In the genomic region with DNA sequence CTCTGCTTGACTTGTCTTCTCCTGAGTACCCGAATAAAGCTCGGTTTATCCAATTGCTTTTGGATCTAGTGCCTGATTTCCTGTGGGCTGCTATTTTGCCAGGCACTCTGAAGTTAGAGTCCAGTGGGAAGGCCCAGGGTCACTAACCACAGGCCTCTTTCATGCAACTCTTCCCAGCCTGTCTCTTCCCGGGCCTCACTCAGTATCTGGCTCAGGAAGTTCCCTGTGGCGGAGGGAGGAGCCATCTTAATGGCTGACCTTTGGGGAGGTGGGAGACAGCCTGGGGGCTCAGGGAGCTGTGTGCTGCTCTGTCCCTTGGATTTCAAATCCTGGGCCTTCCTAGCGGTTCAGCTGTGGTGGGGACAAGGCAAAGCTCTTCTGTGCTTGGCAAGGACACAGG, we compare ENCODE assay signal across 31 cellular contexts.
"Had no signal": no experiment of that assay in that cellular context is flagged by ENCODE, and none has a peak within 500 bp of the region (broad histone marks: within the 10 kb centered on the region; RNA-seq: fewer than 3 reads in every experiment).

No MANE protein-coding gene starts in this region.

- H3K27me3 ChIP-seq: brain microvascular endothelial cell had no signal

- H3K9me3 Mint-ChIP-seq: activated CD4-positive, alpha-beta T cell treated with anti-CD3 and anti-CD28 coated beads, Interleukin-2, amount 10 ng/mL, durations not matched to agents 7 days and 5 days; activated naive CD8-positive, alpha-beta T cell treated with anti-CD3 and anti-CD28 coated beads for 36 hours; activated T-cell treated with anti-CD3 and anti-CD28 coated beads, Interleukin-2, amount 50 U/mL, for 72 hours; activated T-helper 17 cell treated with anti-CD3 and anti-CD28 coated beads, Interleukin-2, amount 50 U/mL, for 72 hours had no signal

- DNase-seq: activated CD4-positive, alpha-beta T cell treated with anti-CD3 and anti-CD28 coated beads, Interleukin-2, amount 10 ng/mL, durations not matched to agents 7 days and 5 days; activated CD4-positive, alpha-beta T cell treated with anti-CD3 and anti-CD28 coated beads, Interleukin-2, amount 50 U/mL, for 48 hours; activated CD8-positive, alpha-beta memory T cell treated with anti-CD3 and anti-CD28 coated beads, Interleukin-2, amount 50 U/mL, for 4 hours; activated CD8-positive, alpha-beta T cell treated with anti-CD3 and anti-CD28 coated beads, Interleukin-2, amount 10 ng/mL, durations not matched to agents 7 days and 5 days; activated effector memory CD4-positive, alpha-beta T cell treated with anti-CD3 and anti-CD28 coated beads, Interleukin-2, amount 50 U/mL, for 16 hours; activated naive CD4-positive, alpha-beta T cell; activated naive CD4-positive, alpha-beta T cell treated with anti-CD3 and anti-CD28 coated beads, Interleukin-2, amount 50 U/mL, for 16 hours; activated naive CD8-positive, alpha-beta T cell treated with anti-CD3 and anti-CD28 coated beads for 36 hours; activated T-cell treated with anti-CD3 and anti-CD28 coated beads, Interleukin-2, amount 50 U/mL, for 72 hours; amniotic stem cell; aorta; brain microvascular endothelial cell; central memory CD4-positive, alpha-beta T cell; NCI-H1092 treated with DMSO at 0.1 percent for 48 hours; NCI-H1417; NCI-H146; NCI-H187; NCI-H2029 treated with DMSO at 0.1 percent for 48 hours; NCI-H2107; NCI-H2171; NCI-H510A; NCI-H526; NCI-H748 treated with DMSO at 0.1 percent for 48 hours; OCI-M1; Right ventricle myocardium superior; SW 1271; T-helper 1 cell; T-helper 2 cell; T-helper 9 cell; WERI-Rb-1 had no signal

- H3K36me3 ChIP-seq: brain microvascular endothelial cell had no signal

- H3K4me3 Mint-ChIP-seq: activated CD4-positive, alpha-beta T cell treated with anti-CD3 and anti-CD28 coated beads, Interleukin-2, amount 10 ng/mL, durations not matched to agents 7 days and 5 days; activated CD8-positive, alpha-beta T cell treated with anti-CD3 and anti-CD28 coated beads, Interleukin-2, amount 10 ng/mL, durations not matched to agents 7 days and 5 days; activated naive CD8-positive, alpha-beta T cell treated with anti-CD3 and anti-CD28 coated beads for 36 hours; activated T-cell treated with anti-CD3 and anti-CD28 coated beads, Interleukin-2, amount 50 U/mL, for 72 hours; activated T-helper 17 cell treated with anti-CD3 and anti-CD28 coated beads, Interleukin-2, amount 50 U/mL, for 72 hours had no signal

- H3K27ac Mint-ChIP-seq: activated CD4-positive, alpha-beta T cell treated with anti-CD3 and anti-CD28 coated beads, Interleukin-2, amount 10 ng/mL, durations not matched to agents 7 days and 5 days; activated CD8-positive, alpha-beta T cell treated with anti-CD3 and anti-CD28 coated beads, Interleukin-2, amount 10 ng/mL, durations not matched to agents 7 days and 5 days; activated naive CD8-positive, alpha-beta T cell treated with anti-CD3 and anti-CD28 coated beads for 36 hours; activated T-cell treated with anti-CD3 and anti-CD28 coated beads, Interleukin-2, amount 50 U/mL, for 72 hours; activated T-helper 17 cell treated with anti-CD3 and anti-CD28 coated beads, Interleukin-2, amount 50 U/mL, for 72 hours had no signal

- H3K27ac ChIP-seq: brain microvascular endothelial cell, WERI-Rb-1 had no signal

- H3K4me1 Mint-ChIP-seq: activated CD4-positive, alpha-beta T cell treated with anti-CD3 and anti-CD28 coated beads, Interleukin-2, amount 10 ng/mL, durations not matched to agents 7 days and 5 days; activated naive CD8-positive, alpha-beta T cell treated with anti-CD3 and anti-CD28 coated beads for 36 hours; activated T-helper 17 cell treated with anti-CD3 and anti-CD28 coated beads, Interleukin-2, amount 50 U/mL, for 72 hours had no signal

- H3K27me3 Mint-ChIP-seq: activated CD4-positive, alpha-beta T cell treated with anti-CD3 and anti-CD28 coated beads, Interleukin-2, amount 10 ng/mL, durations not matched to agents 7 days and 5 days; activated naive CD8-positive, alpha-beta T cell treated with anti-CD3 and anti-CD28 coated beads for 36 hours; activated T-helper 17 cell treated with anti-CD3 and anti-CD28 coated beads, Interleukin-2, amount 50 U/mL, for 72 hours had no signal

- ATAC-seq: activated CD8-positive, alpha-beta T cell treated with anti-CD3 and anti-CD28 coated beads, Interleukin-2, amount 10 ng/mL, durations not matched to agents 7 days and 5 days; activated T-cell treated with anti-CD3 and anti-CD28 coated beads, Interleukin-2, amount 50 U/mL, for 72 hours had no signal
